ENCODE assay signal across 1 cellular context in genomic region chr22:43118953-43119458, GRCh38.
TF ChIP-seq lines count a peak whose summit lies in the region.

No MANE protein-coding gene starts in this region.

TF ChIP-seq in GM12878, 131 proteins besides CTCF, POLR2A, EP300 and RAD21 (continued from another document):
- peak; percentile 57; the same call in 1 of the 2 replicates for TF ChIP-seq MLLT1 (IDR thresholded peaks at IDR 0.05)
- no peak for TF ChIP-seq ESRRA (IDR thresholded peaks at IDR 0.05; ENCODE audit: low read length)
- no peak for TF ChIP-seq RAD51 (IDR thresholded peaks at IDR 0.05)
- TF ChIP-seq FOXK2 (IDR thresholded peaks at IDR 0.05), result no peak
- TF ChIP-seq LARP7 (IDR thresholded peaks at IDR 0.05), result no peak
- TF ChIP-seq CHD1 (IDR thresholded peaks at IDR 0.05; ENCODE audit: low read depth, low read length), result no peak
- no peak for TF ChIP-seq NR2C1 (IDR thresholded peaks at IDR 0.05)
- TF ChIP-seq SPI1 (IDR thresholded peaks at IDR 0.05; ENCODE audit: borderline replicate concordance, insufficient read depth, low read depth, low read length), result no peak
- no peak for TF ChIP-seq E4F1 (IDR thresholded peaks at IDR 0.05; ENCODE audit: borderline replicate concordance, partially characterized antibody)
- no peak for TF ChIP-seq BCL11A (IDR thresholded peaks at IDR 0.05; ENCODE audit: low read depth, low read length)
- TF ChIP-seq ZNF384 (IDR thresholded peaks at IDR 0.05; ENCODE audit: borderline replicate concordance, low read depth, low read length), result peak; percentile 62
- no peak for TF ChIP-seq NKRF (conservative IDR thresholded peaks at IDR 0.05)
- 0 out of 2 replicates have a peak, but pooled peaks have one; percentile 17 for TF ChIP-seq GATAD2B (conservative IDR thresholded peaks at IDR 0.05; ENCODE audit: low read depth)
- TF ChIP-seq HSF1 (IDR thresholded peaks at IDR 0.05; ENCODE audit: low read depth, low read length), result no peak
- TF ChIP-seq ZNF274 (IDR thresholded peaks at IDR 0.05; ENCODE audit: insufficient read depth, insufficient read length), result no peak
- no peak for TF ChIP-seq HCFC1 (IDR thresholded peaks at IDR 0.05; ENCODE audit: low read length)
- no peak for TF ChIP-seq HDGF (IDR thresholded peaks at IDR 0.05)
- no peak for TF ChIP-seq TCF7 (IDR thresholded peaks at IDR 0.05; ENCODE audit: borderline replicate concordance)
- TF ChIP-seq SP1 (IDR thresholded peaks at IDR 0.05; ENCODE audit: low read depth, low read length), result no peak
- TF ChIP-seq GABPA (IDR thresholded peaks at IDR 0.05; ENCODE audit: low read depth), result no peak
- TF ChIP-seq PRDM15 (CRISPR knock-in tag; IDR thresholded peaks at IDR 0.05), result no peak
- no peak for TF ChIP-seq BRCA1 (IDR thresholded peaks at IDR 0.05; ENCODE audit: low read depth, low read length)
